In the genomic region with DNA sequence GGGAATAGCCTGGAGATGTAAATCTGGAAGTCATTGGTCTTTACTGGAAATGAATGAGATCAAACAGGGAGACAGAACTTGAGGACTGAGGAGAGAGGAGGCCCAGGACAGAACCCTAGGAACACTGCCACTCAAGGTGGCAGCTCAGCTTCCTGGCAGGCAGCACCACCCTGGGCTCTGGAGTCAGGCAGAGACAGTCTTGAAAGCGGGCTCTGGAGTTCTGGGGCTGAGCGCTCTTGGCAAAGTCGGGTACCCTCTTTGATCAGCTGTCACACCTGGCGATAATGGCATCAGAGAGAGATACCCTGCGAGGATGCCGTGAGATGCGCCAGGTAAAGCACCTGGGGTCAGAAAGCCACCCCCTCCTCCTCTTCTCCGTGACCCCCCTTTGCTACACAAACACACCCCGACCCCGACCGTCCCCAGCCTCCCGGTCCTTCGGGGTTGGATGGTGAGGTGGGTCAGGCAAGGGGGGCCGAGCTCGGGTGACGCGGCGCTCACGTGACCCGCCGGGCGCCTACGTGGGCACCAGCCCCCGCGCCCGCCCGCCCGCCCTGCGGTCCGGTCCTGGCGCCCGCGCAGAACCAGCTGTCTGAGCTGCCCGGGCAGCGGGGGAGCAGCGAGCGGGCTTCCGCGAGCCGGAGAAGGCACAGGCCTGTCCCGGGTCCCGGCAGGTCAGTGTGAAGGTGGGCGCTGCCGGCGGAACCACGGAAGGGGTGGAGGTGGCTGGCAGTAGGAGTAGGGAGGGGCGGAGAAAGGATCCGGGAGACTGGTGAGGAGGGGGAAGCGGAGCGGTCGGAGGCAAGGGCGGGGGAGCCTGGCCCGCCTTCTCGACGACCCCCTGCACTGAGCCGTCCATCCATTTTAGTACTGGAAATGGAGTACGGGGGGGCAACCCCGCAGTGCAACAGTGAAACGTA, we compare ENCODE assay signal across 8 cellular contexts. TPM values are rescaled to one million over a fixed set of nuclear protein-coding genes. Genes with fewer than 3 reads are reported as not detected.
DNase-seq lines count a peak whose midpoint lies in the region; ATAC-seq and TF ChIP-seq lines count a peak whose summit lies in the region.

A gene with protein sequence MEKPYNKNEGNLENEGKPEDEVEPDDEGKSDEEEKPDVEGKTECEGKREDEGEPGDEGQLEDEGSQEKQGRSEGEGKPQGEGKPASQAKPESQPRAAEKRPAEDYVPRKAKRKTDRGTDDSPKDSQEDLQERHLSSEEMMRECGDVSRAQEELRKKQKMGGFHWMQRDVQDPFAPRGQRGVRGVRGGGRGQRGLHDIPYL (plus strand): TSS at position 579 of the 920 bp plus-strand sequence. CDS start 1,102 bp downstream, outside the sequence.

- H3K36me3 Mint-ChIP-seq in activated naive CD4-positive, alpha-beta T cell treated with anti-CD3 and anti-CD28 coated beads for 36 hours (ENCODE audit: low read depth): peaks cover 3% of the 10 kb centered on the region
- peaks cover 11% of the 10 kb centered on the region for H3K36me3 Mint-ChIP-seq in neural progenitor cell

- TF ChIP-seq CTCF in gastroesophageal sphincter (IDR thresholded peaks at IDR 0.05) (no peak), neural progenitor cell (IDR thresholded peaks at IDR 0.05) (no peak)

- H3K4me1 ChIP-seq in gastroesophageal sphincter: peaks cover 0 to 12% (median 0%) of the 10 kb centered on the region in 3 donors
- H3K4me1 ChIP-seq in neural progenitor cell: no peaks in the 10 kb centered on the region

- peak; percentile 66 to 76 for TF ChIP-seq POLR2A in gastroesophageal sphincter (IDR thresholded peaks at IDR 0.05)

- H2AFZ ChIP-seq in neural progenitor cell (replicated peaks): peak within 1 kb of the TSS; percentile 38

- H3K9me3 Mint-ChIP-seq in activated naive CD4-positive, alpha-beta T cell treated with anti-CD3 and anti-CD28 coated beads for 36 hours: no peaks in the 10 kb centered on the region
- no peaks in the 10 kb centered on the region for H3K9me3 Mint-ChIP-seq in neural progenitor cell

- no peaks in the 10 kb centered on the region for H3K27me3 Mint-ChIP-seq in activated naive CD4-positive, alpha-beta T cell treated with anti-CD3 and anti-CD28 coated beads for 36 hours (ENCODE audit: low read depth)
- no peaks in the 10 kb centered on the region for H3K27me3 Mint-ChIP-seq in neural progenitor cell (ENCODE audit: insufficient read depth, low read depth)

- peak within 1 kb of the TSS; percentile 46 for H3K27ac Mint-ChIP-seq in activated naive CD4-positive, alpha-beta T cell treated with anti-CD3 and anti-CD28 coated beads for 36 hours
- peak within 1 kb of the TSS; percentile 64 for H3K27ac Mint-ChIP-seq in neural progenitor cell

- peaks cover 1% of the 10 kb centered on the region for H3K4me1 Mint-ChIP-seq in activated naive CD4-positive, alpha-beta T cell treated with anti-CD3 and anti-CD28 coated beads for 36 hours (ENCODE audit: low read depth)
- H3K4me1 Mint-ChIP-seq in neural progenitor cell: peaks cover 7% of the 10 kb centered on the region

- H3K36me3 ChIP-seq in gastroesophageal sphincter (peaks cover 0 to 5% of the 10 kb centered on the region in 2 donors), neural progenitor cell (no peaks in the 10 kb centered on the region)

- no peak for TF ChIP-seq EP300 in gastroesophageal sphincter (IDR thresholded peaks at IDR 0.05)

- peak; percentile 6 for DNase-seq in activated T-cell treated with anti-CD3 and anti-CD28 coated beads for 1 hour (ENCODE audit: low read depth)
- no peak for DNase-seq in activated T-cell treated with anti-CD3 and anti-CD28 coated beads for 4 hours
- DNase-seq in NCI-H345 treated with DMSO at 0.1 percent for 48 hours (lab: John Stamatoyannopoulos, UW; ENCODE audit: unreplicated experiment): peak; percentile 22
- DNase-seq in activated naive CD4-positive, alpha-beta T cell treated with anti-CD3 and anti-CD28 coated beads for 36 hours: peak; percentile 20
- peak; percentile 67 for DNase-seq in neural progenitor cell (ENCODE audit: low spot score)
- no peak for DNase-seq in NAMALWA (ENCODE audit: low spot score)

- H3K27me3 ChIP-seq in gastroesophageal sphincter: no peaks in the 10 kb centered on the region
- H3K27me3 ChIP-seq in neural progenitor cell: peaks cover 15% of the 10 kb centered on the region

- CTCF ChIA-PET in activated naive CD4-positive, alpha-beta T cell treated with anti-CD3 and anti-CD28 coated beads for 36 hours (lab: Charles Lee): no interaction called here

- no peaks in the 10 kb centered on the region for H3K79me2 ChIP-seq in neural progenitor cell (ENCODE audit: low read depth)

- WGBS in gastroesophageal sphincter (ENCODE audit: low coverage in 1 of 2), 2 donors: 12% methylated on average over 15 of the region's 59 CpGs; no CpG with 5 or more reads in 1 of the 2 donors

- intact Hi-C loops in activated naive CD4-positive, alpha-beta T cell treated with anti-CD3 and anti-CD28 coated beads for 36 hours (cut with micrococcal nuclease): loop anchor here (1.0 to 2.0 kb wide), 2 partner anchors 21 to 79 kb away; a partner anchor contains a TSS

- H3K4me3 ChIP-seq in gastroesophageal sphincter: peak within 1 kb of the TSS; percentile 78 to 91
- peak within 1 kb of the TSS; percentile 68 for H3K4me3 ChIP-seq in neural progenitor cell

- ATAC-seq in HG02798 (IDR thresholded peaks at IDR 0.05; ENCODE audit: poor library complexity, unreplicated experiment) (peak; percentile 86), gastroesophageal sphincter (peak; percentile 91)

- H4K20me1 ChIP-seq in neural progenitor cell (ENCODE audit: low read depth): no peaks in the 10 kb centered on the region

- H3K4me2 ChIP-seq in neural progenitor cell: peak within 1 kb of the TSS; percentile 79

- no peaks in the 10 kb centered on the region for H3K9me3 ChIP-seq in gastroesophageal sphincter
- no peaks in the 10 kb centered on the region for H3K9me3 ChIP-seq in neural progenitor cell (ENCODE audit: low read depth)

- H3F3A ChIP-seq in neural progenitor cell (ENCODE audit: low read depth): no peaks in the 10 kb centered on the region

- peak within 1 kb of the TSS; percentile 76 for H3K4me3 Mint-ChIP-seq in activated naive CD4-positive, alpha-beta T cell treated with anti-CD3 and anti-CD28 coated beads for 36 hours
- H3K4me3 Mint-ChIP-seq in neural progenitor cell: peak within 1 kb of the TSS; percentile 88

- peak within 1 kb of the TSS; percentile 34 for H3K9ac ChIP-seq in neural progenitor cell

- H3K27ac ChIP-seq in gastroesophageal sphincter (peak within 1 kb of the TSS; percentile 82 to 95 (median 92)), neural progenitor cell (no peak within 1 kb of the TSS)

RNA-seq across cellular contexts. Expression of the gene that starts here (rescaled TPM):
- 1 to 10 TPM; 4.4 to 6.2 TPM for total RNA-seq in activated naive CD4-positive, alpha-beta T cell treated with anti-CD3 and anti-CD28 coated beads for 36 hours
- total RNA-seq in gastroesophageal sphincter: 100 to 1,000 TPM in 3 of 4 donors, 10 to 100 TPM in 1; 99.6 to 257 (median 175) TPM
- total RNA-seq in neural progenitor cell (ENCODE audit: low replicate concordance): 12.0 and 12.3 TPM in 2 replicates

Comparison
In these comparisons a context has a peak if more than half of its experiments do, and no peak if none do; other contexts are left out.
1. DNase-seq: peak in activated T-cell treated with anti-CD3 and anti-CD28 coated beads for 1 hour (single experiment), NCI-H345 treated with DMSO at 0.1 percent for 48 hours (single experiment), activated naive CD4-positive, alpha-beta T cell treated with anti-CD3 and anti-CD28 coated beads for 36 hours (single experiment) and neural progenitor cell (single experiment); none in activated T-cell treated with anti-CD3 and anti-CD28 coated beads for 4 hours (single experiment) and NAMALWA (single experiment).